Comparison of ENCODE assay signal across 18 cellular contexts in the genomic region with DNA sequence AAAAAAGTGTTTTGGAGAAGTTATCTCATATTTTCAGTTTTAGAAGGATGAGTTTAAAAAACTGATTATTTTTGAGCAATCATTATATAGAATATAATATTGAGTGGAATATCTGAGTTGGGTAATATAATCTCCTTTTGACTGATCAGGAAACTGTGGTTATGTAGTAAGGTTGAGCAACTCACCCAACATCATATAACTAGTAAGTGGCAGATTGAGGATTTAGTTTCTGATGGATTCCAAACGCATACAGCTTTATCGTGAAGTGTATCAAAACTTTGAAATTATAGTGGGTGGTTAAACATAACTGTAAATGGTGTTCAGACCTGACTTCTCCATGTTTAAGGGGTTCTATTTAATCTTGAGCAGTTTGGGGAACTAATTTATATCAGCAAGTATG.
"Had no signal": no experiment of that assay in that cellular context is flagged by ENCODE, and none has a peak within 500 bp of the region (broad histone marks: within the 10 kb centered on the region; RNA-seq: fewer than 3 reads in every experiment).

No MANE protein-coding gene starts in this region.

- H3K36me3 ChIP-seq: gastrocnemius medialis, neutrophil, pancreas, right lobe of liver, thoracic aorta, tibial nerve, upper lobe of left lung had no signal

- DNase-seq: effector CD8-positive, alpha-beta T cell; endodermal cell; foreskin fibroblast; gastrocnemius medialis; head of caudate nucleus; pancreas; retina; right lobe of liver; small intestine; stimulated activated CD4-positive, alpha-beta T cell treated with anti-CD3 and anti-CD28 coated beads, Interleukin-15, amount 100 ng/mL, for 24 hours; stimulated activated CD4-positive, alpha-beta T cell treated with anti-CD3 and anti-CD28 coated beads, Interleukin-2, amount 100 ng/mL, for 48 hours; stimulated activated naive B cell treated with anti-CD40 and anti-IgM and Interleukin-4, amounts not matched to agents 10 μg/mL and 1 μg/mL and 100 μg/mL, for 72 hours; upper lobe of left lung had no signal

- H3K9me3 ChIP-seq: gastrocnemius medialis, neutrophil, pancreas, right lobe of liver, thoracic aorta, tibial nerve, upper lobe of left lung had no signal

- H3K4me1 ChIP-seq: gastrocnemius medialis, right lobe of liver, tibial nerve, upper lobe of left lung had no signal

- H3K4me3 ChIP-seq: gastrocnemius medialis, lung, pancreas, right lobe of liver, thoracic aorta, tibial nerve, upper lobe of left lung had no signal

- H3K27ac ChIP-seq: epithelial cell of prostate, gastrocnemius medialis, neutrophil, pancreas, right lobe of liver, thoracic aorta, tibial nerve, upper lobe of left lung had no signal

- H3K27me3 ChIP-seq: gastrocnemius medialis, neutrophil, pancreas, right lobe of liver, tibial nerve, upper lobe of left lung had no signal
